ENCODE assay signal across 12 cellular contexts in the genomic region with DNA sequence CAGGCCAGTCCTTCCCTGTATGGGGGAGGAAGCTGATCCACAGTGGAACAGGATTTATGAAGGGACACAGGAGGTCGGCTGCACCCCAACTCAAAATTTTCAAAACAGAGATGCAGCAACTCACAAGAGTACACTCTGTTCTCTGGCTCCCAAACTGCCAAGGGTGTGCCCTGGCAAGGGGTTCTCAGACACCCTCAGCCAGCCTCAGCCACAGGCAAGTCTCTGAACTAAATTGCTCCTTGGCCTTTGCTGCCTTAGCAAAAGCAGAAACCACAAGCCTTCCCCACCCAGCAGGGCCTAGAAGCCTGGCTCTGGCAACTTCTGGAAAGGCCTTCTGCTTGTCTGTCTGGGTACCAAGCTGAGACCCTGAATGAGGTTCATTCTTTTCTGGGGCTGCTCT. TPM values are rescaled to one million over a fixed set of nuclear protein-coding genes. Genes with fewer than 3 reads are reported as not detected.
DNase-seq lines count a peak whose midpoint lies in the region; ATAC-seq and TF ChIP-seq lines count a peak whose summit lies in the region.
"Had no signal": no experiment of that assay in that cellular context is flagged by ENCODE, and none has a peak within 500 bp of the region (broad histone marks: within the 10 kb centered on the region; RNA-seq: fewer than 3 reads in every experiment).

No MANE protein-coding gene starts in this region.

- no peak overlapping the region for H3K4me3 Mint-ChIP-seq in T-cell

- intact Hi-C loops in right cardiac atrium (cut with DNase I) (no loop called here), psoas muscle (cut with DNase I) (no loop called here)

- DNase-seq in G401 (ENCODE audit: low spot score) (peak; percentile 27), choroid plexus epithelial cell (ENCODE audit: low read depth) (peak; percentile 46), right cardiac atrium (peak in 2 of 3 donors; percentile 72 to 87), psoas muscle (peak; percentile 70 to 87), NCI-H1436 treated with DMSO at 0.1 percent for 48 hours (lab: John Stamatoyannopoulos, UW) (no peak), NCI-H526 treated with DMSO at 0.1 percent for 48 hours (lab: John Stamatoyannopoulos, UW) (no peak), T-cell (no peak)
- DNase-seq: activated CD4-positive, alpha-beta T cell treated with anti-CD3 and anti-CD28 coated beads for 48 hours; NCI-H2171 treated with DMSO at 0.1 percent for 48 hours; spleen; T-helper 1 cell had no signal

- H3K9me3 Mint-ChIP-seq in T-cell: peaks cover 0 to 2% (median 0%) of the 10 kb centered on the region in 3 donors

- no peak overlapping the region for H3K4me3 ChIP-seq in choroid plexus epithelial cell (ENCODE audit: low read depth, low read length)
- no peak overlapping the region for H3K4me3 ChIP-seq in right cardiac atrium (ENCODE audit: low read length)
- no peak overlapping the region for H3K4me3 ChIP-seq in psoas muscle
- H3K4me3 ChIP-seq: spleen had no signal

- POLR2A ChIA-PET in T-cell (lab: Charles Lee): no interaction called here

- H3K27ac Mint-ChIP-seq in T-cell: no peak overlapping the region

- H3K9me3 ChIP-seq in right cardiac atrium (ENCODE audit: control insufficient read depth, low read length) (no peaks in the 10 kb centered on the region), psoas muscle (no peaks in the 10 kb centered on the region)

- WGBS in right cardiac atrium: 64% methylated on average over 1 of the region's 1 CpG
- WGBS in psoas muscle, 3 donors: 16 to 50% (median 32%) methylated on average over 1 of the region's 1 CpG

- TF ChIP-seq CTCF in choroid plexus epithelial cell (conservative IDR thresholded peaks at IDR 0.05; ENCODE audit: low read depth, low read length): no peak
- no peak for TF ChIP-seq CTCF in psoas muscle (IDR thresholded peaks at IDR 0.05)

- no peaks in the 10 kb centered on the region for H3K36me3 Mint-ChIP-seq in T-cell

- H3K4me1 Mint-ChIP-seq in T-cell: no peaks in the 10 kb centered on the region

- H3K27me3 ChIP-seq in right cardiac atrium (ENCODE audit: control insufficient read depth, insufficient read depth) (no peaks in the 10 kb centered on the region), psoas muscle (ENCODE audit: insufficient read depth in 3 of 3, low read length in 2 of 3) (no peaks in the 10 kb centered on the region)
- H3K27me3 ChIP-seq: spleen had no signal

- H3K27me3 Mint-ChIP-seq in T-cell: peaks cover 0 to under 1% of the 10 kb centered on the region in 2 donors

- ATAC-seq in right cardiac atrium (peak; percentile 81 to 89), psoas muscle (peak in 3 of 4 donors; percentile 51 to 87 (median 84)), GM18861 (IDR thresholded peaks at IDR 0.05; ENCODE audit: unreplicated experiment) (no peak), T-cell (replicated peaks in 1 of 4) (no peak)

- CTCF ChIA-PET in T-cell (lab: Charles Lee): no interaction called here

- in situ Hi-C loops in G401 (cut with HindIII; ENCODE audit: low sequenced_read_pairs): no loop called here

- no peaks in the 10 kb centered on the region for H3K36me3 ChIP-seq in psoas muscle (ENCODE audit: insufficient read depth in 1 of 2, low read depth in 1 of 2)
- H3K36me3 ChIP-seq: spleen had no signal

- peaks cover 6% of the 10 kb centered on the region for H3K4me1 ChIP-seq in right cardiac atrium (ENCODE audit: control insufficient read depth, insufficient read depth, low read length)
- H3K4me1 ChIP-seq in psoas muscle: peaks cover 10% of the 10 kb centered on the region

- peak overlapping the region; percentile 75 for H3K27ac ChIP-seq in right cardiac atrium (ENCODE audit: low read length)
- no peak overlapping the region for H3K27ac ChIP-seq in psoas muscle
- H3K27ac ChIP-seq: spleen had no signal

RNA-seq across cellular contexts. Expression of a gene that starts 36.6 kb away (rescaled TPM):
- total RNA-seq in G401 (2014; rRNA removed; shearing (Covaris generic)): 274 and 317 TPM in 2 replicates
- total RNA-seq in right cardiac atrium: 100 to 1,000 TPM; 141 to 365 (median 217) TPM
- polyA plus RNA-seq in right cardiac atrium: 315 TPM
- total RNA-seq in psoas muscle: 100 to 1,000 TPM; 111 to 370 (median 154) TPM
- polyA plus RNA-seq in psoas muscle: 100 to 1,000 TPM; 120 to 669 (median 345) TPM
- 10 to 100 TPM; 11.4 to 42.4 (median 14.7) TPM for total RNA-seq in T-cell

Comparison
In these comparisons a context has a peak if more than half of its experiments do, and no peak if none do; other contexts are left out.
1. DNase-seq: peak in G401 (single experiment), choroid plexus epithelial cell (single experiment), right cardiac atrium (2 of 3) and psoas muscle (2 of 2); none in NCI-H1436 treated with DMSO at 0.1 percent for 48 hours (single experiment), NCI-H526 treated with DMSO at 0.1 percent for 48 hours (single experiment) and T-cell (0 of 34).
2. ATAC-seq: peak in right cardiac atrium (2 of 2) and psoas muscle (3 of 4); none in GM18861 (single experiment) and T-cell (0 of 4).